8 cellular contexts compared by ENCODE assay signal in the genomic region with DNA sequence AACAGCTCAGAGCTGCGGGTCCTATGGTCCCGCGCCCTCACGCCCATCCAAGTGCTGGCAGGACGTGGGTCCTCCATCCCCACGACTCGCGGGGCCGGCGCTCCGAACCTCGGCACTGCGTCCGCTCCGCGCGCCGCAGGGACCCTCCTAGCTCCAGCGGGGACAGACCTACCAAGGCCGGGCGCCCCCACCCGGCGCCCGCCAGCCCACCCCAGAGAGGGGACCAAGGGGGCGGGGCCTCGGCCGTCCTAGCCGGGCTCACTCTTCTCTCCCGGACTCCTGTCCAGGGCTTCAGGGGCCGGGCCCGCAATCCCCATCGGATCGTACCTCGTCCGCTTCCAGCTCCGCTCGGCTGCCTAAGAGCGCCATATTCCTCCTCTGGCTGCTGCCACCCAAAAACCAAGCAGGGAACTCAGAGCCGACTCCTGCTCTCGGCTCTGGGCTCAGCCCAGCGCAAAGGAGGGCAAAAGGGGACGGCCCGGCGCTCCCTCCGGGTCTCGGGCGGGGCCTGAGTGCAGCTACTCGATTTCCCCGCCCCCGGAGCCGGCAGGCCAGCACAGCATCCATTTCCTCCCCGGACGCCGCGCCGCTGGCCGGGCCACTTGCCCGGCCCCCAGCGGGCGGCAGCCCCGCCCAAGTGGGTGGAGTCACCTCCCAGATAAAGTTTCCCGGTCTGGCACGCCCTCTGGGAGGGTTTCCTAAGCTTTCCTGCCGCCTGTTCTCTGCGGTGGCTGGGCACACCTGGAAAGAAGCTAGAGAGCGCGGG. TPM values are rescaled to one million over a fixed set of nuclear protein-coding genes. Genes with fewer than 3 reads are reported as not detected.
A peak's percentile ranks its signal among the peaks of the same experiment; 100 is the strongest.
DNase-seq lines count a peak whose midpoint lies in the region; ATAC-seq and TF ChIP-seq lines count a peak whose summit lies in the region.

Gene TTC39B, minus strand, starts transcription at position 460 of the 766 bp plus-strand sequence. Its CDS starts 91 bp downstream, at position 369.

- peak within 1 kb of the TSS; percentile 59 for H3K9ac ChIP-seq in OCI-LY3 (ENCODE audit: low read length)

- intact Hi-C loops in esophagus squamous epithelium (cut with DNase I), result no loop called here

- TF ChIP-seq POLR2A in esophagus squamous epithelium (IDR thresholded peaks at IDR 0.05), result peak in 3 of 4 donors; percentile 59 to 90 (median 80)

- no peaks in the 10 kb centered on the region for H3K79me2 ChIP-seq in OCI-LY3 (ENCODE audit: low read length)

- DNase-seq in D341Med (ENCODE audit: low spot score), result peak; percentile 92
- peak in 74 of 76 experiments; percentile 9 to 89 (median 72) for DNase-seq in HUDEP-2 (lab: John Stamatoyannopoulos, UW; ENCODE audit: unreplicated experiment in 76 of 76)
- peak; percentile 63 for DNase-seq in activated T-cell treated with anti-CD3 and anti-CD28 coated beads, Interleukin-2, amount 50 U/mL, for 4 hours
- peak; percentile 26 for DNase-seq in esophagus squamous epithelium (lab: John Stamatoyannopoulos, UW)
- peak; percentile 61 for DNase-seq in stimulated activated CD8-positive, alpha-beta memory T cell treated with anti-CD3 and anti-CD28 coated beads, Interleukin-7, amount 100 ng/mL, for 24 hours (ENCODE audit: low read depth)

- no peaks in the 10 kb centered on the region for H3K9me3 ChIP-seq in OCI-LY3 (ENCODE audit: insufficient read depth, low read length)
- H3K9me3 ChIP-seq in esophagus squamous epithelium, result no peaks in the 10 kb centered on the region
- no peaks in the 10 kb centered on the region for H3K9me3 ChIP-seq in muscle layer of duodenum (ENCODE audit: control insufficient read depth in 1 of 2, low read length in 2 of 2)

- H3K4me3 ChIP-seq in OCI-LY3 (ENCODE audit: low read length), result peak within 1 kb of the TSS; percentile 85
- peak within 1 kb of the TSS; percentile 73 to 97 (median 88) for H3K4me3 ChIP-seq in esophagus squamous epithelium
- H3K4me3 ChIP-seq in muscle layer of duodenum (ENCODE audit: low read depth in 1 of 2, low read length in 2 of 2), result peak within 1 kb of the TSS; percentile 71 to 89

- H3K27me3 ChIP-seq in OCI-LY3 (ENCODE audit: low read depth, low read length) (peaks cover 39% of the 10 kb centered on the region), esophagus squamous epithelium (no peaks in the 10 kb centered on the region), muscle layer of duodenum (ENCODE audit: low read depth, low read length) (no peaks in the 10 kb centered on the region)

- peak; percentile 94 for ATAC-seq in GM21423 (IDR thresholded peaks at IDR 0.05; ENCODE audit: unreplicated experiment)
- ATAC-seq in activated T-cell treated with anti-CD3 and anti-CD28 coated beads, Interleukin-2, amount 50 U/mL, for 4 hours, result peak; percentile 81 to 82

- no peaks in the 10 kb centered on the region for H3K27me3 Mint-ChIP-seq in activated T-cell treated with anti-CD3 and anti-CD28 coated beads, Interleukin-2, amount 50 U/mL, for 4 hours (ENCODE audit: low read depth)

- peaks cover 52% of the 10 kb centered on the region for H3K4me1 Mint-ChIP-seq in activated T-cell treated with anti-CD3 and anti-CD28 coated beads, Interleukin-2, amount 50 U/mL, for 4 hours (ENCODE audit: low read depth)

- no peaks in the 10 kb centered on the region for H4K20me1 ChIP-seq in OCI-LY3 (ENCODE audit: insufficient read depth, low read length)

- WGBS in esophagus squamous epithelium, 2 donors, result 0% methylated on average over 1 to 5 of the region's 67 CpGs

- peak within 1 kb of the TSS; percentile 97 for H3K4me3 Mint-ChIP-seq in activated T-cell treated with anti-CD3 and anti-CD28 coated beads, Interleukin-2, amount 50 U/mL, for 4 hours

- peaks cover 24% of the 10 kb centered on the region for H3K4me1 ChIP-seq in OCI-LY3 (ENCODE audit: low read length)
- H3K4me1 ChIP-seq in esophagus squamous epithelium, result peaks cover 15 to 40% (median 23%) of the 10 kb centered on the region in 3 donors
- H3K4me1 ChIP-seq in muscle layer of duodenum (ENCODE audit: control insufficient read depth in 1 of 2, insufficient read depth in 2 of 2, low read length in 2 of 2), result peaks cover 0 to 4% of the 10 kb centered on the region in 2 donors

- H3K27ac ChIP-seq in OCI-LY3 (ENCODE audit: low read length) (no peak within 1 kb of the TSS), esophagus squamous epithelium (peak within 1 kb of the TSS; percentile 89 to 97 (median 94)), muscle layer of duodenum (ENCODE audit: low read length) (peak within 1 kb of the TSS; percentile 79)

- H3K36me3 ChIP-seq in OCI-LY3 (replicated peaks; ENCODE audit: low read depth, low read length) (no peaks in the 10 kb centered on the region), esophagus squamous epithelium (no peaks in the 10 kb centered on the region), muscle layer of duodenum (ENCODE audit: control insufficient read depth in 1 of 2, insufficient read depth in 2 of 2, low read length in 2 of 2) (no peaks in the 10 kb centered on the region)

- no peaks in the 10 kb centered on the region for H3K9me3 Mint-ChIP-seq in activated T-cell treated with anti-CD3 and anti-CD28 coated beads, Interleukin-2, amount 50 U/mL, for 4 hours

- peaks cover 3% of the 10 kb centered on the region for H3K36me3 Mint-ChIP-seq in activated T-cell treated with anti-CD3 and anti-CD28 coated beads, Interleukin-2, amount 50 U/mL, for 4 hours (ENCODE audit: insufficient read depth)

- TF ChIP-seq CTCF in OCI-LY3 (IDR thresholded peaks at IDR 0.05; ENCODE audit: low read depth, low read length) (no peak), esophagus squamous epithelium (IDR thresholded peaks at IDR 0.05) (peak in 1 of 6 experiments; percentile 44)

- H2AFZ ChIP-seq in OCI-LY3 (ENCODE audit: low read depth, low read length), result peak within 1 kb of the TSS; percentile 98

- H3K4me2 ChIP-seq in OCI-LY3 (ENCODE audit: low read length), result peak within 1 kb of the TSS; percentile 97

RNA-seq across cellular contexts. Expression of gene TTC39B, which starts in this region (rescaled TPM):
- 10 to 100 TPM in 2 of 3 donors, 1 to 10 TPM in 1; 6.7 to 11.7 (median 10.5) TPM for total RNA-seq in activated T-cell treated with anti-CD3 and anti-CD28 coated beads, Interleukin-2, amount 50 U/mL, for 4 hours
- total RNA-seq in esophagus squamous epithelium, result 10 to 100 TPM; 15.8 to 24.3 (median 17.5) TPM

Comparison
In these comparisons a context has a peak if more than half of its experiments do, and no peak if none do; other contexts are left out.
1. DNase-seq: peak in every context shown above with its lines; median percentile 92 in D341Med; 72 in HUDEP-2; 63 in activated T-cell treated with anti-CD3 and anti-CD28 coated beads, Interleukin-2, amount 50 U/mL, for 4 hours; 61 in stimulated activated CD8-positive, alpha-beta memory T cell treated with anti-CD3 and anti-CD28 coated beads, Interleukin-7, amount 100 ng/mL, for 24 hours; 26 in esophagus squamous epithelium.